Comparison of ENCODE assay signal across 11 cellular contexts in genomic region chr3:172918165-172918564, GRCh38.
DNase-seq lines count a peak whose midpoint lies in the region; ATAC-seq, FAIRE-seq and TF ChIP-seq lines count a peak whose summit lies in the region.
"Had no signal": no experiment of that assay in that cellular context is flagged by ENCODE, and none has a peak within 500 bp of the region (broad histone marks: within the 10 kb centered on the region; RNA-seq: fewer than 3 reads in every experiment).

No MANE protein-coding gene starts in this region.

- H3K27me3 ChIP-seq in heart left ventricle (no peaks in the 10 kb centered on the region), right atrium auricular region (no peaks in the 10 kb centered on the region), aorta (ENCODE audit: control insufficient read depth in 1 of 2, insufficient read depth in 2 of 2, low read length in 1 of 2) (peaks cover 0 to 2% of the 10 kb centered on the region in 2 donors), BE2C (no peaks in the 10 kb centered on the region)
- H3K27me3 ChIP-seq: uterus had no signal

- FAIRE-seq in frontal cortex (lab: Jason Lieb, UNC), result no peak

- H3K4me1 ChIP-seq in heart left ventricle (peaks cover 0 to 13% (median 0%) of the 10 kb centered on the region in 12 donors), right atrium auricular region (no peaks in the 10 kb centered on the region), aorta (ENCODE audit: control insufficient read depth in 1 of 2, insufficient read depth in 2 of 2, low read length in 2 of 2) (peaks cover 0 to 2% of the 10 kb centered on the region in 2 donors), BE2C (no peaks in the 10 kb centered on the region)
- H3K4me1 ChIP-seq: uterus had no signal

- intact Hi-C loops in heart left ventricle (cut with DNase I), result no loop called here
- intact Hi-C loops in aorta (cut with DNase I), result no loop called here

- no peak for TF ChIP-seq CTCF in heart left ventricle (IDR thresholded peaks at IDR 0.05)
- TF ChIP-seq CTCF in right atrium auricular region (IDR thresholded peaks at IDR 0.05), result no peak
- no peak for TF ChIP-seq CTCF in BE2C (IDR thresholded peaks at IDR 0.05; ENCODE audit: low read depth, low read length)

- ATAC-seq in heart left ventricle (peak in 3 of 4 donors; percentile 39 to 60 (median 54)), SK-N-SH treated with all-trans-retinoic acid at 6 μM for 48 hours (no peak), aorta (ENCODE audit: low FRiP score) (peak; percentile 28)

- no peak for TF ChIP-seq POLR2A in heart left ventricle (IDR thresholded peaks at IDR 0.05)

- H3K4me3 Mint-ChIP-seq in activated CD4-positive, alpha-beta memory T cell treated with anti-CD3 and anti-CD28 coated beads, Interleukin-2, amount 10 ng/mL, durations not matched to agents 7 days and 5 days, result no peak overlapping the region

- peak overlapping the region in 1 of 12 donors; percentile 33 for H3K27ac ChIP-seq in heart left ventricle
- H3K27ac ChIP-seq in right atrium auricular region, result no peak overlapping the region
- no peak overlapping the region for H3K27ac ChIP-seq in aorta (ENCODE audit: low read depth in 1 of 2, low read length in 2 of 2)
- H3K27ac ChIP-seq: epithelial cell of prostate, uterus had no signal

- peaks cover 9% of the 10 kb centered on the region for H3K27me3 Mint-ChIP-seq in activated CD4-positive, alpha-beta memory T cell treated with anti-CD3 and anti-CD28 coated beads, Interleukin-2, amount 10 ng/mL, durations not matched to agents 7 days and 5 days

- no peaks in the 10 kb centered on the region for H3K36me3 Mint-ChIP-seq in activated CD4-positive, alpha-beta memory T cell treated with anti-CD3 and anti-CD28 coated beads, Interleukin-2, amount 10 ng/mL, durations not matched to agents 7 days and 5 days (ENCODE audit: low read depth)

- H3K27ac Mint-ChIP-seq in activated CD4-positive, alpha-beta memory T cell treated with anti-CD3 and anti-CD28 coated beads, Interleukin-2, amount 10 ng/mL, durations not matched to agents 7 days and 5 days, result no peak overlapping the region

- H3K4me3 ChIP-seq in heart left ventricle (no peak overlapping the region), right atrium auricular region (no peak overlapping the region), aorta (ENCODE audit: low read length in 2 of 2) (no peak overlapping the region), BE2C (ENCODE audit: low read depth, low read length) (no peak overlapping the region)
- H3K4me3 ChIP-seq: uterus had no signal

- POLR2A ChIA-PET in activated CD4-positive, alpha-beta memory T cell treated with anti-CD3 and anti-CD28 coated beads, Interleukin-2, amount 10 ng/mL, durations not matched to agents 7 days and 5 days (lab: Charles Lee), result no interaction called here

- 35 to 43% (median 37%) methylated on average over 3 of the region's 3 CpGs for WGBS in heart left ventricle, 4 donors
- WGBS in aorta, 2 donors, result 4 to 6% methylated on average over 3 of the region's 3 CpGs

- no peaks in the 10 kb centered on the region for H3K9me3 Mint-ChIP-seq in activated CD4-positive, alpha-beta memory T cell treated with anti-CD3 and anti-CD28 coated beads, Interleukin-2, amount 10 ng/mL, durations not matched to agents 7 days and 5 days

- H3K9me3 ChIP-seq in heart left ventricle (no peaks in the 10 kb centered on the region), right atrium auricular region (no peaks in the 10 kb centered on the region), aorta (ENCODE audit: control insufficient read depth, low read length) (no peaks in the 10 kb centered on the region), BE2C (no peaks in the 10 kb centered on the region)
- H3K9me3 ChIP-seq: uterus had no signal

- no peaks in the 10 kb centered on the region for H3K4me1 Mint-ChIP-seq in activated CD4-positive, alpha-beta memory T cell treated with anti-CD3 and anti-CD28 coated beads, Interleukin-2, amount 10 ng/mL, durations not matched to agents 7 days and 5 days

- DNase-seq in heart left ventricle, result no peak
- no peak for DNase-seq in right atrium auricular region (ENCODE audit: low spot score)
- peak; percentile 5 for DNase-seq in hepatic stellate cell (ENCODE audit: low spot score)
- DNase-seq in aorta, result no peak
- no peak for DNase-seq in BE2C
- DNase-seq in frontal cortex (ENCODE audit: low spot score in 2 of 2), result no peak
- no peak for DNase-seq in activated CD4-positive, alpha-beta memory T cell treated with anti-CD3 and anti-CD28 coated beads, Interleukin-2, amount 10 ng/mL, durations not matched to agents 7 days and 5 days
- DNase-seq: NCI-H226, uterus had no signal

- H3K36me3 ChIP-seq in heart left ventricle (no peaks in the 10 kb centered on the region), right atrium auricular region (no peaks in the 10 kb centered on the region), aorta (ENCODE audit: control insufficient read depth in 1 of 2, insufficient read depth in 2 of 2, low read length in 1 of 2) (no peaks in the 10 kb centered on the region), BE2C (no peaks in the 10 kb centered on the region)
- H3K36me3 ChIP-seq: uterus had no signal

- CTCF ChIA-PET in activated CD4-positive, alpha-beta memory T cell treated with anti-CD3 and anti-CD28 coated beads, Interleukin-2, amount 10 ng/mL, durations not matched to agents 7 days and 5 days (lab: Charles Lee), result no interaction called here

TF ChIP-seq in SK-N-SH treated with all-trans-retinoic acid at 6 μM for 48 hours, 23 proteins besides CTCF, POLR2A, EP300 and RAD21:
- TF ChIP-seq SNAI2 (CRISPR knock-in tag; IDR thresholded peaks at IDR 0.05) (0 out of 2 replicates have a peak, but pooled peaks have one; percentile 42), ARNTL (CRISPR knock-in tag; IDR thresholded peaks at IDR 0.05; ENCODE audit: borderline replicate concordance, low read depth) (no peak), CSDC2 (CRISPR knock-in tag; IDR thresholded peaks at IDR 0.05) (no peak), ISL1 (CRISPR knock-in tag; IDR thresholded peaks at IDR 0.05) (0 out of 2 replicates have a peak, but pooled peaks have one; percentile 19), POU6F1 (CRISPR knock-in tag; IDR thresholded peaks at IDR 0.05; ENCODE audit: borderline replicate concordance, low read depth) (no peak)
